ENCODE assay signal across 14 cellular contexts in the genomic region with DNA sequence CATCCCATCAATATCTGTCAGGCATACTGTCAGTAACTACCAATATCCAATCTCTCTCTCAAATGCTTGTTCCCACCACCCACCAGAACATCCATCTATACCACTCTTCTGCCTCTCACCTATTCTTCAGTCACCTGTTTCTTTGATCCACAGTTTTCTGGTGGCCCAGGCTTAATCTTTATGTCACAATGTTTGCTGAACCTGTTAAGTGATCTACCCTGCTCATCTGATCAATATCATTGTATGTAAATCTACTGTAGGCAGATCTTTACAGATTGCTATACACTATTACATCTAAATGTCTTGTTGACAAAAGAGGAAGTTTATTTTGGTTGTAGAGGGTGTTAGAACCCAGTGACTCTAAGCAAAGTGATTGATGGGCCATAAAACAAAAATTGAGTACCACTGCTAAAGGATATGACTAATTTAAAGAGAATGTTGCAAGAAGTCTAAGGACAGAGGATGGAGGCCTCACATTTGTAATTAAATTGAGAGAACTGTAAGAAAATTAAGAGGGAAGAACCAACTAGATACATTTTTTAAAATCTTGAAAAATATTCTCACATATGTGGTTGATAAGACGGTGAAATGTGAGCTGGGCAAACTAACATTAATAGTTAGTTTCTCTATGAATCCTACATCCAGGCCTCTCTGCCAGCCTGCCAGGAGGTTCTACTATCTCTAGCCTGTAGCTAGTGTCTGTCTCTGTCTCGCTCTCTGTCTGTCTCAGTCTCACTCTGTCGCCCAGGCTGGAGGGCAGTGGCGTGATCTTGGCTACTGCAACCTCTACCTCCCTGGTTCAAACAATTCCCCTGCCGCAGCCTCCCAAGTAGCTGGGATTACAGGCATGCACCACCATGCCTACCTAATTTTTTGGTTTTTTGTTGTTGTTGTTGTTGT. TPM values are rescaled to one million over a fixed set of nuclear protein-coding genes. Genes with fewer than 3 reads are reported as not detected.
DNase-seq lines count a peak whose midpoint lies in the region; ATAC-seq, FAIRE-seq and TF ChIP-seq lines count a peak whose summit lies in the region.
"Had no signal": no experiment of that assay in that cellular context is flagged by ENCODE, and none has a peak within 500 bp of the region (broad histone marks: within the 10 kb centered on the region; RNA-seq: fewer than 3 reads in every experiment).

No MANE protein-coding gene starts in this region.

- no peak for DNase-seq in activated naive CD8-positive, alpha-beta T cell treated with anti-CD3 and anti-CD28 coated beads for 36 hours
- DNase-seq in PC-3 (peak; percentile 74), endothelial cell of umbilical vein (ENCODE audit: low read depth, low spot score) (peak; percentile 88), frontal cortex (ENCODE audit: low spot score in 2 of 2) (no peak), testis (no peak), NCI-H1417 treated with DMSO at 0.1 percent for 48 hours (lab: John Stamatoyannopoulos, UW) (no peak)
- DNase-seq in stimulated activated naive CD8-positive, alpha-beta T cell treated with anti-CD3 and anti-CD28 coated beads, Interleukin-15, amount 100 ng/mL, for 72 hours: no peak
- DNase-seq: activated naive CD8-positive, alpha-beta T cell treated with anti-CD3 and anti-CD28 coated beads, Interleukin-2, amount 10 ng/mL, durations not matched to agents 7 days and 5 days; cortex of kidney; WERI-Rb-1 had no signal

- no peaks in the 10 kb centered on the region for H3K9me1 ChIP-seq in endothelial cell of umbilical vein (replicated peaks; ENCODE audit: control insufficient read depth, extremely low read depth, insufficient read depth, low read length)

- no peaks in the 10 kb centered on the region for H3K27me3 Mint-ChIP-seq in activated naive CD8-positive, alpha-beta T cell
- H3K27me3 Mint-ChIP-seq in activated naive CD8-positive, alpha-beta T cell treated with anti-CD3 and anti-CD28 coated beads for 36 hours: no peaks in the 10 kb centered on the region
- no peaks in the 10 kb centered on the region for H3K27me3 Mint-ChIP-seq in stimulated activated naive CD8-positive, alpha-beta T cell treated with anti-CD3 and anti-CD28 coated beads, Interleukin-15, amount 100 ng/mL, for 72 hours
- H3K27me3 Mint-ChIP-seq: activated naive CD8-positive, alpha-beta T cell treated with anti-CD3 and anti-CD28 coated beads, Interleukin-2, amount 10 ng/mL, durations not matched to agents 7 days and 5 days had no signal

- TF ChIP-seq CTCF in PC-3 (conservative IDR thresholded peaks at IDR 0.05; ENCODE audit: low read depth, low read length): no peak
- TF ChIP-seq CTCF in endothelial cell of umbilical vein (IDR thresholded peaks at IDR 0.05; ENCODE audit: extremely low read depth in 1 of 2, insufficient read depth in 1 of 2, low read depth in 1 of 2, low read length in 2 of 2): no peak
- TF ChIP-seq CTCF in testis (IDR thresholded peaks at IDR 0.05): no peak

- intact Hi-C loops in PC-3 (cut with micrococcal nuclease) (loop anchor here (2.0 kb wide), 1 partner anchor 19 kb away; no protein-coding TSS in a partner anchor), endothelial cell of umbilical vein (cut with micrococcal nuclease) (loop anchor here (1.0 kb wide), 2 partner anchors 7 to 34 kb away; partner anchors contain the start of gene EGLN1), testis (cut with DNase I; ENCODE audit: low total_unique reads) (no loop called here)

- H3K9me3 ChIP-seq in PC-3 (ENCODE audit: low read length) (no peaks in the 10 kb centered on the region), endothelial cell of umbilical vein (replicated peaks; ENCODE audit: control insufficient read depth, insufficient read depth, low read length) (no peaks in the 10 kb centered on the region), testis (no peaks in the 10 kb centered on the region)
- H3K9me3 ChIP-seq: right atrium auricular region had no signal

- H3K4me1 Mint-ChIP-seq in activated naive CD8-positive, alpha-beta T cell (ENCODE audit: low read depth): peaks cover 41% of the 10 kb centered on the region
- peaks cover 38% of the 10 kb centered on the region for H3K4me1 Mint-ChIP-seq in activated naive CD8-positive, alpha-beta T cell treated with anti-CD3 and anti-CD28 coated beads for 36 hours
- H3K4me1 Mint-ChIP-seq in stimulated activated naive CD8-positive, alpha-beta T cell treated with anti-CD3 and anti-CD28 coated beads, Interleukin-15, amount 100 ng/mL, for 72 hours: peaks cover 38% of the 10 kb centered on the region

- peaks cover 93% of the 10 kb centered on the region for H3K79me2 ChIP-seq in PC-3 (ENCODE audit: low read length)
- H3K79me2 ChIP-seq in endothelial cell of umbilical vein (ENCODE audit: control insufficient read depth, insufficient read depth, low read length): peaks cover 62% of the 10 kb centered on the region

- H3K4me3 Mint-ChIP-seq in activated naive CD8-positive, alpha-beta T cell: no peak overlapping the region
- H3K4me3 Mint-ChIP-seq in activated naive CD8-positive, alpha-beta T cell treated with anti-CD3 and anti-CD28 coated beads for 36 hours: no peak overlapping the region
- H3K4me3 Mint-ChIP-seq in stimulated activated naive CD8-positive, alpha-beta T cell treated with anti-CD3 and anti-CD28 coated beads, Interleukin-15, amount 100 ng/mL, for 72 hours: peak overlapping the region in 1 of 2 donors; percentile 7
- H3K4me3 Mint-ChIP-seq: activated naive CD8-positive, alpha-beta T cell treated with anti-CD3 and anti-CD28 coated beads, Interleukin-2, amount 10 ng/mL, durations not matched to agents 7 days and 5 days; mesothelial cell of epicardium had no signal

- H3K9ac ChIP-seq in PC-3 (ENCODE audit: low read length): no peak overlapping the region
- H3K9ac ChIP-seq in endothelial cell of umbilical vein (replicated peaks; ENCODE audit: extremely low read depth, insufficient read depth, low read length): peak overlapping the region; percentile 41

- dilution Hi-C loops in endothelial cell of umbilical vein (cut with MboI; ENCODE audit: extremely low pct_ligation_motif_present, low sequenced_read_pairs): no loop called here

- H3K4me3 ChIP-seq in PC-3 (ENCODE audit: low read length) (no peak overlapping the region), endothelial cell of umbilical vein (replicated peaks in 1 of 3; ENCODE audit: insufficient read depth in 1 of 3, low read depth in 1 of 3, low read length in 3 of 3) (no peak overlapping the region), testis (no peak overlapping the region)
- H3K4me3 ChIP-seq: right atrium auricular region had no signal

- no peaks in the 10 kb centered on the region for H3K9me2 ChIP-seq in PC-3 (replicated peaks; ENCODE audit: low read length)

- peak; percentile 74 for FAIRE-seq in endothelial cell of umbilical vein (lab: Jason Lieb, UNC)
- FAIRE-seq in frontal cortex (lab: Jason Lieb, UNC): no peak

- H3K27ac ChIP-seq in PC-3 (ENCODE audit: low read length) (peak overlapping the region; percentile 17), endothelial cell of umbilical vein (ENCODE audit: insufficient read depth, low read depth, low read length) (peak overlapping the region; percentile 98), testis (no peak overlapping the region)
- H3K27ac ChIP-seq: C4-2B, right atrium auricular region, WERI-Rb-1 had no signal

- H3F3A ChIP-seq in PC-3 (ENCODE audit: low read length, unreplicated experiment): peaks cover 5% of the 10 kb centered on the region

- H3K27me3 ChIP-seq in PC-3 (ENCODE audit: low read length) (no peaks in the 10 kb centered on the region), endothelial cell of umbilical vein (ENCODE audit: control insufficient read depth in 2 of 2, insufficient read depth in 2 of 2, low read length in 2 of 2) (no peaks in the 10 kb centered on the region), testis (no peaks in the 10 kb centered on the region)
- H3K27me3 ChIP-seq: right atrium auricular region had no signal

- H3K4me1 ChIP-seq in PC-3 (ENCODE audit: insufficient read depth, low read length): peaks cover 54% of the 10 kb centered on the region
- peaks cover 39% of the 10 kb centered on the region for H3K4me1 ChIP-seq in endothelial cell of umbilical vein (ENCODE audit: control insufficient read depth, extremely low read depth, insufficient read depth, low read length)
- peaks cover 8% of the 10 kb centered on the region for H3K4me1 ChIP-seq in testis

- H3K36me3 Mint-ChIP-seq in activated naive CD8-positive, alpha-beta T cell: peaks cover 7% of the 10 kb centered on the region
- peaks cover 23% of the 10 kb centered on the region for H3K36me3 Mint-ChIP-seq in activated naive CD8-positive, alpha-beta T cell treated with anti-CD3 and anti-CD28 coated beads for 36 hours

- no TSS peak for BruUV-seq in PC-3 (replicated peaks; lab: Mats Ljungman, UMichigan)
- TSS peak; percentile 59 for BruUV-seq in endothelial cell of umbilical vein (replicated peaks; lab: Mats Ljungman, UMichigan)

- POLR2A ChIA-PET in PC-3 (lab: Charles Lee; ENCODE audit: unreplicated experiment) (no interaction called here), endothelial cell of umbilical vein (lab: Charles Lee) (interaction anchor here (1.1 kb wide), 1 partner anchor 13 kb away, joined by 4 read pairs; no protein-coding TSS in a partner anchor)

- peaks cover 12% of the 10 kb centered on the region; the same call in 1 of the 2 replicates for H4K20me1 ChIP-seq in PC-3 (ENCODE audit: low read length)
- no peaks in the 10 kb centered on the region for H4K20me1 ChIP-seq in endothelial cell of umbilical vein (replicated peaks; ENCODE audit: control insufficient read depth, extremely low read depth, insufficient read depth, low read length)

- ATAC-seq in PC-3: peak; percentile 66
- peak; percentile 87 for ATAC-seq in stimulated activated naive CD8-positive, alpha-beta T cell treated with anti-CD3 and anti-CD28 coated beads, Interleukin-15, amount 100 ng/mL, for 72 hours

- H3K27ac Mint-ChIP-seq in activated naive CD8-positive, alpha-beta T cell: peak overlapping the region; percentile 50
- no peak overlapping the region for H3K27ac Mint-ChIP-seq in activated naive CD8-positive, alpha-beta T cell treated with anti-CD3 and anti-CD28 coated beads for 36 hours
- H3K27ac Mint-ChIP-seq in stimulated activated naive CD8-positive, alpha-beta T cell treated with anti-CD3 and anti-CD28 coated beads, Interleukin-15, amount 100 ng/mL, for 72 hours: peak overlapping the region in 1 of 2 donors; percentile 69
- H3K27ac Mint-ChIP-seq: activated naive CD8-positive, alpha-beta T cell treated with anti-CD3 and anti-CD28 coated beads, Interleukin-2, amount 10 ng/mL, durations not matched to agents 7 days and 5 days; mesothelial cell of epicardium had no signal

- no peaks in the 10 kb centered on the region for H3K36me3 ChIP-seq in PC-3 (ENCODE audit: low read depth, low read length)
- no peaks in the 10 kb centered on the region for H3K36me3 ChIP-seq in endothelial cell of umbilical vein (ENCODE audit: control insufficient read depth in 2 of 2, extremely low read depth in 1 of 2, insufficient read depth in 2 of 2, low read length in 2 of 2)
- H3K36me3 ChIP-seq in testis (ENCODE audit: low read depth, missing control alignments): no peaks in the 10 kb centered on the region
- H3K36me3 ChIP-seq: right atrium auricular region, WERI-Rb-1 had no signal

- H3K4me2 ChIP-seq in PC-3 (ENCODE audit: low read length): peak overlapping the region; percentile 19
- peak overlapping the region; percentile 66 for H3K4me2 ChIP-seq in endothelial cell of umbilical vein (ENCODE audit: insufficient read depth, low read length)

- no peaks in the 10 kb centered on the region for H3K9me3 Mint-ChIP-seq in activated naive CD8-positive, alpha-beta T cell (ENCODE audit: low read depth)
- no peaks in the 10 kb centered on the region for H3K9me3 Mint-ChIP-seq in activated naive CD8-positive, alpha-beta T cell treated with anti-CD3 and anti-CD28 coated beads for 36 hours
- no peaks in the 10 kb centered on the region for H3K9me3 Mint-ChIP-seq in stimulated activated naive CD8-positive, alpha-beta T cell treated with anti-CD3 and anti-CD28 coated beads, Interleukin-15, amount 100 ng/mL, for 72 hours
- H3K9me3 Mint-ChIP-seq: activated naive CD8-positive, alpha-beta T cell treated with anti-CD3 and anti-CD28 coated beads, Interleukin-2, amount 10 ng/mL, durations not matched to agents 7 days and 5 days; mesothelial cell of epicardium had no signal

- TF ChIP-seq POLR2A in endothelial cell of umbilical vein (IDR thresholded peaks at IDR 0.05; ENCODE audit: low read depth, low read length) (peak; percentile 51), testis (IDR thresholded peaks at IDR 0.05) (no peak)

- 75 to 81% methylated on average over 4 to 5 of the region's 5 CpGs for WGBS in testis, 2 donors

- CTCF ChIA-PET in PC-3 (lab: Charles Lee): no interaction called here
- CTCF ChIA-PET in endothelial cell of umbilical vein (lab: Charles Lee): interaction anchor here (1.2 to 1.6 kb wide), 2 partner anchors 12 to 26 kb away, joined by 3 read pairs; no protein-coding TSS in a partner anchor

- H2AFZ ChIP-seq in PC-3 (ENCODE audit: low read length) (no peak overlapping the region), endothelial cell of umbilical vein (ENCODE audit: low read depth, low read length) (no peak overlapping the region)

RNA-seq across cellular contexts. Expression of gene EGLN1, which starts 34.1 kb away (rescaled TPM):
- total RNA-seq in activated naive CD8-positive, alpha-beta T cell treated with anti-CD3 and anti-CD28 coated beads for 36 hours: 10 to 100 TPM; 36.3 to 37.8 TPM
- total RNA-seq in PC-3 (2014; rRNA removed) (37.0 and 44.9 TPM in 2 replicates), endothelial cell of umbilical vein (37.4 and 38.1 TPM in 2 replicates), frontal cortex (91.3 TPM), testis (10 to 100 TPM; 47.7 to 64.5 TPM)
- polyA plus RNA-seq in endothelial cell of umbilical vein (11.5 and 13.7 TPM in 2 replicates), testis (ENCODE audit: insufficient read depth, low read depth, low replicate concordance) (30.5 TPM)
- polyA plus RNA-seq in endothelial cell of umbilical vein (2011; cell fraction: cytosol; rRNA removed): 20.9 and 21.9 TPM in 2 replicates
- 11.2 and 16.1 TPM in 2 replicates for polyA plus RNA-seq in endothelial cell of umbilical vein (2011; cell fraction: nucleus; rRNA removed)
- 27.5 and 41.8 TPM in 2 replicates for polyA plus RNA-seq in endothelial cell of umbilical vein (2012)
- 37.8 and 52.4 TPM in 2 replicates for polyA minus RNA-seq in endothelial cell of umbilical vein
- 17.3 TPM for polyA minus RNA-seq in endothelial cell of umbilical vein (2011; cell fraction: cytosol; rRNA and poly(A)+ RNA removed)
- polyA minus RNA-seq in endothelial cell of umbilical vein (2011; cell fraction: nucleus; rRNA and poly(A)+ RNA removed): 19.1 and 21.3 TPM in 2 replicates

RNA-seq across cellular contexts. Expression of gene SPRTN, which starts 49.9 kb away (rescaled TPM):
- 10 to 100 TPM; 11.2 to 12.2 TPM for total RNA-seq in activated naive CD8-positive, alpha-beta T cell treated with anti-CD3 and anti-CD28 coated beads for 36 hours
- 17.1 and 27.8 TPM in 2 replicates for total RNA-seq in PC-3 (2014; rRNA removed)
- 15.4 and 16.1 TPM in 2 replicates for total RNA-seq in endothelial cell of umbilical vein
- polyA plus RNA-seq in endothelial cell of umbilical vein: 10.6 and 15.4 TPM in 2 replicates
- polyA plus RNA-seq in endothelial cell of umbilical vein (2011; cell fraction: cytosol; rRNA removed): 6.8 and 9.8 TPM in 2 replicates
- polyA plus RNA-seq in endothelial cell of umbilical vein (2011; cell fraction: nucleus; rRNA removed): 17.2 and 26.5 TPM in 2 replicates
- polyA plus RNA-seq in endothelial cell of umbilical vein (2012): 9.3 and 11.0 TPM in 2 replicates
- 23.3 and 24.3 TPM in 2 replicates for polyA minus RNA-seq in endothelial cell of umbilical vein
- 17.3 TPM for polyA minus RNA-seq in endothelial cell of umbilical vein (2011; cell fraction: cytosol; rRNA and poly(A)+ RNA removed)
- 48.4 and 54.6 TPM in 2 replicates for polyA minus RNA-seq in endothelial cell of umbilical vein (2011; cell fraction: nucleus; rRNA and poly(A)+ RNA removed)
- total RNA-seq in frontal cortex: 14.3 TPM
- total RNA-seq in testis: 10 to 100 TPM; 26.4 to 34.9 TPM
- polyA plus RNA-seq in testis (ENCODE audit: insufficient read depth, low read depth, low replicate concordance): 30.2 TPM

RNA-seq across cellular contexts. Expression of gene EXOC8, which starts 50.4 kb away (rescaled TPM):
- total RNA-seq in activated naive CD8-positive, alpha-beta T cell treated with anti-CD3 and anti-CD28 coated beads for 36 hours: 10 to 100 TPM; 12.6 to 13.0 TPM
- total RNA-seq in PC-3 (2014; rRNA removed) (14.0 and 14.9 TPM in 2 replicates), endothelial cell of umbilical vein (12.6 and 13.2 TPM in 2 replicates), frontal cortex (48.9 TPM), testis (10 to 100 TPM; 13.9 to 14.7 TPM)
- polyA plus RNA-seq in endothelial cell of umbilical vein (2.3 and 2.8 TPM in 2 replicates), testis (ENCODE audit: insufficient read depth, low read depth, low replicate concordance) (9.3 TPM)
- polyA plus RNA-seq in endothelial cell of umbilical vein (2011; cell fraction: cytosol; rRNA removed): 2.8 and 3.0 TPM in 2 replicates
- 5.6 and 8.5 TPM in 2 replicates for polyA plus RNA-seq in endothelial cell of umbilical vein (2011; cell fraction: nucleus; rRNA removed)
- polyA plus RNA-seq in endothelial cell of umbilical vein (2012): 5.6 and 7.1 TPM in 2 replicates
- polyA minus RNA-seq in endothelial cell of umbilical vein: 13.2 and 13.7 TPM in 2 replicates
- 8.3 TPM for polyA minus RNA-seq in endothelial cell of umbilical vein (2011; cell fraction: cytosol; rRNA and poly(A)+ RNA removed)
- polyA minus RNA-seq in endothelial cell of umbilical vein (2011; cell fraction: nucleus; rRNA and poly(A)+ RNA removed): 10.1 and 11.5 TPM in 2 replicates

Comparison
In these comparisons a context has a peak if more than half of its experiments do, and no peak if none do; other contexts are left out.
1. DNase-seq: peak in PC-3 (single experiment) and endothelial cell of umbilical vein (single experiment); none in activated naive CD8-positive, alpha-beta T cell treated with anti-CD3 and anti-CD28 coated beads for 36 hours (single experiment), stimulated activated naive CD8-positive, alpha-beta T cell treated with anti-CD3 and anti-CD28 coated beads, Interleukin-15, amount 100 ng/mL, for 72 hours (0 of 2), frontal cortex (0 of 2), testis (single experiment) and NCI-H1417 treated with DMSO at 0.1 percent for 48 hours (single experiment).
2. H3K27ac ChIP-seq: peak in PC-3 (single experiment) and endothelial cell of umbilical vein (single experiment); none in testis (0 of 2).